Comparison of ENCODE assay signal across 30 cellular contexts in the genomic region with DNA sequence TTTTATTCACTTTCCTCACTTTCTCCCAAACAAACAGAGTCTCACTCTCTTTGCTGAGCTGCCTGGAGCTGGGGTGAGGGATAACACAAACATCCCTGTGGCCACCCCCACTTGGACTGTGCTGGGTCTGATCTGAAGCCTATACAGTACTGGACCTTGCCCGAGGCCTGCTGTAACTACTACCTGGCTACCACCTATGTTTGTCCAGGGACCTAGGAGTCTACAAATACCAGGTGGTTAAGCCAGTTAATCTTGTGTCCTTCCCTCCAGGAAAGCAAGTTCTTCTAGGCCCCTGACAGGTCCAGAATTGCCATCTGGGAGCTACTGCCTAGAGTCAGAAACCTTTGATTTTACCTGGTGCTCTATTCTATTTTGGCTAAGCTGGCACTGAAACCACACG.
"Had no signal": no experiment of that assay in that cellular context is flagged by ENCODE, and none has a peak within 500 bp of the region (broad histone marks: within the 10 kb centered on the region; RNA-seq: fewer than 3 reads in every experiment).

No MANE protein-coding gene starts in this region.

- H3K9me3 Mint-ChIP-seq: naive thymus-derived CD8-positive, alpha-beta T cell; natural killer cell treated with Interleukin-12 subunit alpha and Interleukin-12 subunit beta and Interleukin-15 and Interleukin-18, amount 100 ng/mL, for 72 hours; neural crest cell; stimulated activated effector memory CD8-positive, alpha-beta T cell treated with anti-CD3 and anti-CD28 coated beads, Interleukin-12 subunit alpha, Interleukin-12 subunit beta, amount 100 ng/mL, for 72 hours; stimulated activated naive B cell treated with anti-CD40 and anti-IgM and Interleukin-4, amounts not matched to agents 10 μg/mL and 1 μg/mL and 100 μg/mL, for 72 hours; stimulated activated naive CD8-positive, alpha-beta T cell treated with anti-CD3 and anti-CD28 coated beads, Interleukin-15, Interleukin-2, amounts not matched to agents 100 ng/mL and 50 ng/mL, for 24 hours; type B pancreatic cell had no signal

- H3K4me3 ChIP-seq: ovary, psoas muscle, right lobe of liver, sigmoid colon, stomach, thoracic aorta, thyroid gland, tibial nerve, upper lobe of right lung, uterus had no signal

- H3K27me3 Mint-ChIP-seq: naive thymus-derived CD8-positive, alpha-beta T cell; progenitor cell of endocrine pancreas; stimulated activated naive CD8-positive, alpha-beta T cell treated with anti-CD3 and anti-CD28 coated beads, Interleukin-15, Interleukin-2, amounts not matched to agents 100 ng/mL and 50 ng/mL, for 24 hours; type B pancreatic cell had no signal

- H3K27ac Mint-ChIP-seq: natural killer cell treated with Interleukin-12 subunit alpha and Interleukin-12 subunit beta and Interleukin-15 and Interleukin-18, amount 100 ng/mL, for 72 hours; nephron progenitor cell; progenitor cell of endocrine pancreas; stimulated activated effector memory CD8-positive, alpha-beta T cell treated with anti-CD3 and anti-CD28 coated beads, Interleukin-12 subunit alpha, Interleukin-12 subunit beta, amount 100 ng/mL, for 72 hours; stimulated activated naive B cell treated with anti-CD40 and anti-IgM and Interleukin-4, amounts not matched to agents 10 μg/mL and 1 μg/mL and 100 μg/mL, for 72 hours; stimulated activated naive CD8-positive, alpha-beta T cell treated with anti-CD3 and anti-CD28 coated beads, Interleukin-15, Interleukin-2, amounts not matched to agents 100 ng/mL and 50 ng/mL, for 24 hours; type B pancreatic cell had no signal

- H3K4me1 Mint-ChIP-seq: nephron progenitor cell; neural crest cell; stimulated activated effector memory CD8-positive, alpha-beta T cell treated with anti-CD3 and anti-CD28 coated beads, Interleukin-12 subunit alpha, Interleukin-12 subunit beta, amount 100 ng/mL, for 72 hours had no signal

- H3K9me3 ChIP-seq: neutrophil, ovary, psoas muscle, right lobe of liver, sigmoid colon, stomach, thoracic aorta, thyroid gland, tibial nerve, upper lobe of right lung, uterus had no signal

- DNase-seq: naive thymus-derived CD8-positive, alpha-beta T cell; nephron progenitor cell; nucleus accumbens; ovary; posterior cingulate gyrus; psoas muscle; right cardiac atrium; right lobe of liver; sigmoid colon; small intestine; stimulated activated CD4-positive, alpha-beta T cell treated with anti-CD3 and anti-CD28 coated beads, Interleukin-15, amount 100 ng/mL, for 24 hours; stimulated activated CD4-positive, alpha-beta T cell treated with anti-CD3 and anti-CD28 coated beads, Interleukin-2, amount 100 ng/mL, for 24 hours; stimulated activated CD4-positive, alpha-beta T cell treated with anti-CD3 and anti-CD28 coated beads, Interleukin-2, amount 100 ng/mL, for 48 hours; stimulated activated CD4-positive, alpha-beta T cell treated with anti-CD3 and anti-CD28 coated beads, Interleukin-4, amount 100 ng/mL, for 24 hours; stimulated activated naive B cell treated with anti-CD40 and anti-IgM and Interleukin-4, amounts not matched to agents 10 μg/mL and 1 μg/mL and 100 μg/mL, for 72 hours; stimulated activated naive CD4-positive, alpha-beta T cell treated with Interleukin-2 at 50 U/mL for 16 hours; stomach; thyroid gland; upper lobe of right lung; uterus had no signal

- H3K36me3 Mint-ChIP-seq: naive thymus-derived CD8-positive, alpha-beta T cell; natural killer cell treated with Interleukin-12 subunit alpha and Interleukin-12 subunit beta and Interleukin-15 and Interleukin-18, amount 100 ng/mL, for 72 hours; stimulated activated effector memory CD8-positive, alpha-beta T cell treated with anti-CD3 and anti-CD28 coated beads, Interleukin-12 subunit alpha, Interleukin-12 subunit beta, amount 100 ng/mL, for 72 hours; stimulated activated naive B cell treated with anti-CD40 and anti-IgM and Interleukin-4, amounts not matched to agents 10 μg/mL and 1 μg/mL and 100 μg/mL, for 72 hours; type B pancreatic cell had no signal

- H3K4me1 ChIP-seq: parathyroid adenoma, psoas muscle, right lobe of liver, thyroid gland, tibial nerve, upper lobe of right lung, uterus had no signal

- ATAC-seq: naive thymus-derived CD8-positive, alpha-beta T cell; psoas muscle; right cardiac atrium; right lobe of liver; stimulated activated effector memory CD8-positive, alpha-beta T cell treated with anti-CD3 and anti-CD28 coated beads, Interleukin-12 subunit alpha, Interleukin-12 subunit beta, amount 100 ng/mL, for 72 hours; stimulated activated naive B cell treated with anti-CD40 and anti-IgM and Interleukin-4, amounts not matched to agents 10 μg/mL and 1 μg/mL and 100 μg/mL, for 72 hours; upper lobe of right lung had no signal

- H3K4me3 Mint-ChIP-seq: naive thymus-derived CD8-positive, alpha-beta T cell; natural killer cell treated with Interleukin-12 subunit alpha and Interleukin-12 subunit beta and Interleukin-15 and Interleukin-18, amount 100 ng/mL, for 72 hours; nephron progenitor cell; neural crest cell; stimulated activated effector memory CD8-positive, alpha-beta T cell treated with anti-CD3 and anti-CD28 coated beads, Interleukin-12 subunit alpha, Interleukin-12 subunit beta, amount 100 ng/mL, for 72 hours; stimulated activated naive B cell treated with anti-CD40 and anti-IgM and Interleukin-4, amounts not matched to agents 10 μg/mL and 1 μg/mL and 100 μg/mL, for 72 hours; stimulated activated naive CD8-positive, alpha-beta T cell treated with anti-CD3 and anti-CD28 coated beads, Interleukin-15, Interleukin-2, amounts not matched to agents 100 ng/mL and 50 ng/mL, for 24 hours; type B pancreatic cell had no signal

- H3K36me3 ChIP-seq: neutrophil, ovary, right lobe of liver, sigmoid colon, stomach, thoracic aorta, thyroid gland, tibial nerve, upper lobe of right lung, uterus had no signal
